ENCODE assay signal across 24 cellular contexts in genomic region chr2:8094571-8094970, GRCh38.
DNase-seq lines count a peak whose midpoint lies in the region; ATAC-seq, FAIRE-seq and TF ChIP-seq lines count a peak whose summit lies in the region.
"Had no signal": no experiment of that assay in that cellular context is flagged by ENCODE, and none has a peak within 500 bp of the region (broad histone marks: within the 10 kb centered on the region; RNA-seq: fewer than 3 reads in every experiment).

No MANE protein-coding gene starts in this region.

- ATAC-seq in heart left ventricle: peak; percentile 26 to 92 (median 86)
- no peak for ATAC-seq in GM21526 (IDR thresholded peaks at IDR 0.05; ENCODE audit: low FRiP score, unreplicated experiment)
- no peak for ATAC-seq in HG02623 (IDR thresholded peaks at IDR 0.05; ENCODE audit: unreplicated experiment)
- ATAC-seq: activated CD4-positive, alpha-beta T cell treated with anti-CD3 and anti-CD28 coated beads for 36 hours; activated T-cell treated with anti-CD3 and anti-CD28 coated beads, Interleukin-2, amount 50 U/mL, for 4 hours; T-cell had no signal

- H3K4me1 ChIP-seq in heart left ventricle (peaks cover 0 to 8% (median 0%) of the 10 kb centered on the region in 12 donors), right atrium auricular region (no peaks in the 10 kb centered on the region)

- H3K4me1 Mint-ChIP-seq in chondrocyte (ENCODE audit: low read depth): no peaks in the 10 kb centered on the region
- H3K4me1 Mint-ChIP-seq: central memory CD8-positive, alpha-beta T cell; T-cell had no signal

- H3K27ac ChIP-seq in heart left ventricle: peak overlapping the region in 3 of 12 donors; percentile 14 to 34 (median 29)
- H3K27ac ChIP-seq in right atrium auricular region: no peak overlapping the region
- H3K27ac ChIP-seq: BLaER1 treated with 17β-estradiol and CSF1 and Interleukin-3, amounts not matched to agents 10 nM and 100 nM; hepatocyte; upper lobe of left lung had no signal

- no peak overlapping the region for H3K27ac Mint-ChIP-seq in chondrocyte (ENCODE audit: unreplicated experiment)
- H3K27ac Mint-ChIP-seq: activated CD4-positive, alpha-beta T cell treated with anti-CD3 and anti-CD28 coated beads for 36 hours; activated naive CD4-positive, alpha-beta T cell treated with anti-CD3 and anti-CD28 coated beads for 36 hours; T-cell had no signal

- TF ChIP-seq POLR2A in heart left ventricle (IDR thresholded peaks at IDR 0.05): no peak

- H3K9me3 Mint-ChIP-seq in chondrocyte (ENCODE audit: low read depth): peaks cover 4% of the 10 kb centered on the region
- H3K9me3 Mint-ChIP-seq: activated naive CD4-positive, alpha-beta T cell treated with anti-CD3 and anti-CD28 coated beads for 36 hours; central memory CD8-positive, alpha-beta T cell; T-cell had no signal

- no peaks in the 10 kb centered on the region for H3K27me3 Mint-ChIP-seq in chondrocyte (ENCODE audit: low read depth)
- H3K27me3 Mint-ChIP-seq: activated CD4-positive, alpha-beta T cell treated with anti-CD3 and anti-CD28 coated beads for 36 hours; central memory CD8-positive, alpha-beta T cell; T-cell had no signal

- DNase-seq in heart left ventricle (peak in 3 of 5 donors; percentile 20 to 58 (median 34)), right atrium auricular region (ENCODE audit: low spot score) (no peak), SK-MEL-5 (ENCODE audit: low read depth, low spot score) (peak; percentile 3), inferior parietal cortex (ENCODE audit: extremely low spot score) (peak; percentile 33), urothelium cell line (ENCODE audit: low spot score) (peak; percentile 57), chondrocyte (ENCODE audit: low spot score) (no peak)
- DNase-seq: activated CD4-positive, alpha-beta T cell treated with anti-CD3 and anti-CD28 coated beads for 36 hours; activated naive CD4-positive, alpha-beta T cell treated with anti-CD3 and anti-CD28 coated beads for 36 hours; activated T-cell treated with anti-CD3 and anti-CD28 coated beads, Interleukin-2, amount 50 U/mL, for 4 hours; foreskin fibroblast; mammary epithelial cell; NCI-H1092 treated with DMSO at 0.1 percent for 48 hours; NCI-H82; retina; stimulated activated CD8-positive, alpha-beta memory T cell treated with anti-CD3 and anti-CD28 coated beads, Interleukin-4, amount 100 ng/mL, for 48 hours; T-cell had no signal

- H3K9me3 ChIP-seq in heart left ventricle: no peaks in the 10 kb centered on the region
- no peaks in the 10 kb centered on the region for H3K9me3 ChIP-seq in right atrium auricular region
- H3K9me3 ChIP-seq: upper lobe of left lung had no signal

- WGBS in heart left ventricle, 4 donors: 82 to 84% (median 83%) methylated on average over 15 to 17 of the region's 17 CpGs

- TF ChIP-seq CTCF in heart left ventricle (IDR thresholded peaks at IDR 0.05): no peak
- no peak for TF ChIP-seq CTCF in right atrium auricular region (IDR thresholded peaks at IDR 0.05)
- TF ChIP-seq CTCF in chondrocyte (IDR thresholded peaks at IDR 0.05): no peak

- H3K4me3 ChIP-seq in heart left ventricle (no peak overlapping the region), right atrium auricular region (no peak overlapping the region)
- H3K4me3 ChIP-seq: BLaER1 treated with 17β-estradiol and CSF1 and Interleukin-3, amounts not matched to agents 10 nM and 100 nM; hepatocyte; upper lobe of left lung had no signal

- FAIRE-seq in urothelium cell line (lab: Jason Lieb, UNC): no peak
- FAIRE-seq: GM12892, islet of Langerhans had no signal

- H3K27me3 ChIP-seq in heart left ventricle (no peaks in the 10 kb centered on the region), right atrium auricular region (no peaks in the 10 kb centered on the region)
- H3K27me3 ChIP-seq: BLaER1 treated with 17β-estradiol and CSF1 and Interleukin-3, amounts not matched to agents 10 nM and 100 nM; hepatocyte; upper lobe of left lung had no signal

- H3K4me3 Mint-ChIP-seq in chondrocyte (ENCODE audit: unreplicated experiment): no peak overlapping the region
- H3K4me3 Mint-ChIP-seq: activated CD4-positive, alpha-beta T cell treated with anti-CD3 and anti-CD28 coated beads for 36 hours; activated naive CD4-positive, alpha-beta T cell treated with anti-CD3 and anti-CD28 coated beads for 36 hours; activated T-cell treated with anti-CD3 and anti-CD28 coated beads, Interleukin-2, amount 50 U/mL, for 4 hours; central memory CD8-positive, alpha-beta T cell; T-cell had no signal

- H3K36me3 ChIP-seq in heart left ventricle (no peaks in the 10 kb centered on the region), right atrium auricular region (no peaks in the 10 kb centered on the region)
- H3K36me3 ChIP-seq: BLaER1 treated with 17β-estradiol and CSF1 and Interleukin-3, amounts not matched to agents 10 nM and 100 nM; upper lobe of left lung had no signal

- in situ Hi-C loops in SK-MEL-5 (cut with HindIII; ENCODE audit: low pct_unique_long_range_greater_than_20kb, low sequenced_read_pairs): no loop called here

- H3K36me3 Mint-ChIP-seq in chondrocyte (ENCODE audit: low read depth): no peaks in the 10 kb centered on the region

- intact Hi-C loops in heart left ventricle (cut with DNase I): no loop called here

Comparison
In these comparisons a context has a peak if more than half of its experiments do, and no peak if none do; other contexts are left out.
1. DNase-seq: peak in heart left ventricle (3 of 5), SK-MEL-5 (single experiment), inferior parietal cortex (single experiment) and urothelium cell line (single experiment); none in right atrium auricular region (single experiment) and chondrocyte (single experiment).
2. ATAC-seq: peak in heart left ventricle (4 of 4); none in GM21526 (single experiment) and HG02623 (single experiment).